In genomic region chr11:13338437-13339069, GRCh38 we compare ENCODE assay signal across 8 cellular contexts.
A peak's percentile ranks its signal among the peaks of the same experiment; 100 is the strongest.
DNase-seq lines count a peak whose midpoint lies in the region; ATAC-seq and TF ChIP-seq lines count a peak whose summit lies in the region.

No MANE protein-coding gene starts in this region.

- ATAC-seq in RWPE2 (ENCODE audit: low read depth) (peak; percentile 48), gastrocnemius medialis (peak in 1 of 2 donors; percentile 14), GM19455 (IDR thresholded peaks at IDR 0.05; ENCODE audit: unreplicated experiment) (no peak), GM19397 (IDR thresholded peaks at IDR 0.05; ENCODE audit: unreplicated experiment) (no peak)

- H3K27me3 ChIP-seq in RWPE2 (ENCODE audit: insufficient read depth, poor library complexity, severe bottlenecking) (no peaks in the 10 kb centered on the region), gastrocnemius medialis (no peaks in the 10 kb centered on the region)

- H3K27ac ChIP-seq in RWPE2 (ENCODE audit: poor library complexity, severe bottlenecking) (peak overlapping the region; percentile 89), gastrocnemius medialis (peak overlapping the region; percentile 48 to 78 (median 54))

- peak; percentile 34 for DNase-seq in GM04504 (ENCODE audit: low read depth)
- no peak for DNase-seq in RWPE2 (ENCODE audit: low spot score)
- DNase-seq in epithelial cell of esophagus (ENCODE audit: low read depth): peak; percentile 59
- no peak for DNase-seq in gastrocnemius medialis
- DNase-seq in SHP77 treated with DMSO at 0.1 percent for 48 hours (lab: John Stamatoyannopoulos, UW): no peak
- DNase-seq in GDM1 (lab: John Stamatoyannopoulos, UW): no peak

- no peak for TF ChIP-seq CTCF in RWPE2 (IDR thresholded peaks at IDR 0.05; ENCODE audit: poor library complexity, severe bottlenecking)
- no peak for TF ChIP-seq CTCF in epithelial cell of esophagus (IDR thresholded peaks at IDR 0.05; ENCODE audit: insufficient read depth, low read depth, low read length, missing control alignments)
- no peak for TF ChIP-seq CTCF in gastrocnemius medialis (IDR thresholded peaks at IDR 0.05 in 4 of 5, conservative IDR thresholded peaks at IDR 0.05 in 1 of 5)

- H3K9me3 ChIP-seq in RWPE2 (ENCODE audit: severe bottlenecking) (no peaks in the 10 kb centered on the region), gastrocnemius medialis (no peaks in the 10 kb centered on the region)

- H3K4me3 ChIP-seq in RWPE2 (ENCODE audit: severe bottlenecking) (peak overlapping the region; percentile 14), epithelial cell of esophagus (ENCODE audit: low read length) (no peak overlapping the region), gastrocnemius medialis (peak overlapping the region in 3 of 4 donors; percentile 0 to 27 (median 7))

- H3K36me3 ChIP-seq in RWPE2 (ENCODE audit: low read depth): no peaks in the 10 kb centered on the region
- H3K36me3 ChIP-seq in gastrocnemius medialis: no peaks in the 10 kb centered on the region

- intact Hi-C loops in gastrocnemius medialis (cut with DNase I; ENCODE audit: low total_unique reads): loop anchor here (10.0 kb wide), 1 partner anchor 664 kb away; the partner anchor contains the start of gene TEAD1

- no peak for TF ChIP-seq POLR2A in gastrocnemius medialis (IDR thresholded peaks at IDR 0.05)

- H3K4me1 ChIP-seq in RWPE2 (ENCODE audit: insufficient read depth, poor library complexity, severe bottlenecking): peaks cover 54% of the 10 kb centered on the region
- H3K4me1 ChIP-seq in gastrocnemius medialis: peaks cover 66 to 68% of the 10 kb centered on the region in 2 donors

- in situ Hi-C loops in gastrocnemius medialis (cut with MboI; ENCODE audit: low sequenced_read_pairs in 4 of 4): loop anchor here (10.0 to 25.0 kb wide), 3 partner anchors 54 to 376 kb away; partner anchors contain the start of gene BMAL1 (in 1 of the 4)

Comparison
In these comparisons a context has a peak if more than half of its experiments do, and no peak if none do; other contexts are left out.
1. DNase-seq: peak in GM04504 (single experiment) and epithelial cell of esophagus (single experiment); none in RWPE2 (single experiment), gastrocnemius medialis (0 of 2), SHP77 treated with DMSO at 0.1 percent for 48 hours (single experiment) and GDM1 (single experiment).